Comparison of ENCODE assay signal across 1 cellular context in the genomic region with DNA sequence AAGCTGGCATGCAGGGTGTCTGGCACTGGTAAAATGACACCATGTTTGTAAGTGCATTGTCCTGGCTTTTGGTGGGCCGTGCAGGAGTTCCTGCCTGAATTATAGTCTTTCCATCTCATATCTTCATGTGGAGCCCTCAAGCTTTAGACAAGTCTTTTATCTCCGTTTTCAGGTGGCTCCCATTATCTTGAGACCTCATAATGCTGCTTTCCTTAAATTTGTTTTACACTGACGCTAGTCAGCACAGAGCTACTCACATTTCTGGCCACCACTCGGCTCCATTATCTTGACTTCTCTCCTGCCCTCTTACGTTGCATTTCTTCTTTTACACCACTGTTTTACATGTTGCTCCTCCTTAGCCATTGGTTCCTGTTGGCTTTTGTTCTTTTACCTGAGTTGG.
TF ChIP-seq lines count a peak whose summit lies in the region.

No MANE protein-coding gene starts in this region.

TF ChIP-seq in K562, 482 proteins besides CTCF, POLR2A, EP300 and RAD21 (continued from another document):
- TF ChIP-seq, protein P1, sequence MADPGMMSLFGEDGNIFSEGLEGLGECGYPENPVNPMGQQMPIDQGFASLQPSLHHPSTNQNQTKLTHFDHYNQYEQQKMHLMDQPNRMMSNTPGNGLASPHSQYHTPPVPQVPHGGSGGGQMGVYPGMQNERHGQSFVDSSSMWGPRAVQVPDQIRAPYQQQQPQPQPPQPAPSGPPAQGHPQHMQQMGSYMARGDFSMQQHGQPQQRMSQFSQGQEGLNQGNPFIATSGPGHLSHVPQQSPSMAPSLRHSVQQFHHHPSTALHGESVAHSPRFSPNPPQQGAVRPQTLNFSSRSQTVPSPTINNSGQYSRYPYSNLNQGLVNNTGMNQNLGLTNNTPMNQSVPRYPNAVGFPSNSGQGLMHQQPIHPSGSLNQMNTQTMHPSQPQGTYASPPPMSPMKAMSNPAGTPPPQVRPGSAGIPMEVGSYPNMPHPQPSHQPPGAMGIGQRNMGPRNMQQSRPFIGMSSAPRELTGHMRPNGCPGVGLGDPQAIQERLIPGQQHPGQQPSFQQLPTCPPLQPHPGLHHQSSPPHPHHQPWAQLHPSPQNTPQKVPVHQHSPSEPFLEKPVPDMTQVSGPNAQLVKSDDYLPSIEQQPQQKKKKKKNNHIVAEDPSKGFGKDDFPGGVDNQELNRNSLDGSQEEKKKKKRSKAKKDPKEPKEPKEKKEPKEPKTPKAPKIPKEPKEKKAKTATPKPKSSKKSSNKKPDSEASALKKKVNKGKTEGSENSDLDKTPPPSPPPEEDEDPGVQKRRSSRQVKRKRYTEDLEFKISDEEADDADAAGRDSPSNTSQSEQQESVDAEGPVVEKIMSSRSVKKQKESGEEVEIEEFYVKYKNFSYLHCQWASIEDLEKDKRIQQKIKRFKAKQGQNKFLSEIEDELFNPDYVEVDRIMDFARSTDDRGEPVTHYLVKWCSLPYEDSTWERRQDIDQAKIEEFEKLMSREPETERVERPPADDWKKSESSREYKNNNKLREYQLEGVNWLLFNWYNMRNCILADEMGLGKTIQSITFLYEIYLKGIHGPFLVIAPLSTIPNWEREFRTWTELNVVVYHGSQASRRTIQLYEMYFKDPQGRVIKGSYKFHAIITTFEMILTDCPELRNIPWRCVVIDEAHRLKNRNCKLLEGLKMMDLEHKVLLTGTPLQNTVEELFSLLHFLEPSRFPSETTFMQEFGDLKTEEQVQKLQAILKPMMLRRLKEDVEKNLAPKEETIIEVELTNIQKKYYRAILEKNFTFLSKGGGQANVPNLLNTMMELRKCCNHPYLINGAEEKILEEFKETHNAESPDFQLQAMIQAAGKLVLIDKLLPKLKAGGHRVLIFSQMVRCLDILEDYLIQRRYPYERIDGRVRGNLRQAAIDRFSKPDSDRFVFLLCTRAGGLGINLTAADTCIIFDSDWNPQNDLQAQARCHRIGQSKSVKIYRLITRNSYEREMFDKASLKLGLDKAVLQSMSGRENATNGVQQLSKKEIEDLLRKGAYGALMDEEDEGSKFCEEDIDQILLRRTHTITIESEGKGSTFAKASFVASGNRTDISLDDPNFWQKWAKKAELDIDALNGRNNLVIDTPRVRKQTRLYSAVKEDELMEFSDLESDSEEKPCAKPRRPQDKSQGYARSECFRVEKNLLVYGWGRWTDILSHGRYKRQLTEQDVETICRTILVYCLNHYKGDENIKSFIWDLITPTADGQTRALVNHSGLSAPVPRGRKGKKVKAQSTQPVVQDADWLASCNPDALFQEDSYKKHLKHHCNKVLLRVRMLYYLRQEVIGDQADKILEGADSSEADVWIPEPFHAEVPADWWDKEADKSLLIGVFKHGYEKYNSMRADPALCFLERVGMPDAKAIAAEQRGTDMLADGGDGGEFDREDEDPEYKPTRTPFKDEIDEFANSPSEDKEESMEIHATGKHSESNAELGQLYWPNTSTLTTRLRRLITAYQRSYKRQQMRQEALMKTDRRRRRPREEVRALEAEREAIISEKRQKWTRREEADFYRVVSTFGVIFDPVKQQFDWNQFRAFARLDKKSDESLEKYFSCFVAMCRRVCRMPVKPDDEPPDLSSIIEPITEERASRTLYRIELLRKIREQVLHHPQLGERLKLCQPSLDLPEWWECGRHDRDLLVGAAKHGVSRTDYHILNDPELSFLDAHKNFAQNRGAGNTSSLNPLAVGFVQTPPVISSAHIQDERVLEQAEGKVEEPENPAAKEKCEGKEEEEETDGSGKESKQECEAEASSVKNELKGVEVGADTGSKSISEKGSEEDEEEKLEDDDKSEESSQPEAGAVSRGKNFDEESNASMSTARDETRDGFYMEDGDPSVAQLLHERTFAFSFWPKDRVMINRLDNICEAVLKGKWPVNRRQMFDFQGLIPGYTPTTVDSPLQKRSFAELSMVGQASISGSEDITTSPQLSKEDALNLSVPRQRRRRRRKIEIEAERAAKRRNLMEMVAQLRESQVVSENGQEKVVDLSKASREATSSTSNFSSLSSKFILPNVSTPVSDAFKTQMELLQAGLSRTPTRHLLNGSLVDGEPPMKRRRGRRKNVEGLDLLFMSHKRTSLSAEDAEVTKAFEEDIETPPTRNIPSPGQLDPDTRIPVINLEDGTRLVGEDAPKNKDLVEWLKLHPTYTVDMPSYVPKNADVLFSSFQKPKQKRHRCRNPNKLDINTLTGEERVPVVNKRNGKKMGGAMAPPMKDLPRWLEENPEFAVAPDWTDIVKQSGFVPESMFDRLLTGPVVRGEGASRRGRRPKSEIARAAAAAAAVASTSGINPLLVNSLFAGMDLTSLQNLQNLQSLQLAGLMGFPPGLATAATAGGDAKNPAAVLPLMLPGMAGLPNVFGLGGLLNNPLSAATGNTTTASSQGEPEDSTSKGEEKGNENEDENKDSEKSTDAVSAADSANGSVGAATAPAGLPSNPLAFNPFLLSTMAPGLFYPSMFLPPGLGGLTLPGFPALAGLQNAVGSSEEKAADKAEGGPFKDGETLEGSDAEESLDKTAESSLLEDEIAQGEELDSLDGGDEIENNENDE (IDR thresholded peaks at IDR 0.05; ENCODE audit: low read depth, low read length) = no peak
- no peak for TF ChIP-seq TOE1 (IDR thresholded peaks at IDR 0.05; ENCODE audit: borderline replicate concordance)
- TF ChIP-seq TOE1 (CRISPR knock-in tag; IDR thresholded peaks at IDR 0.05; ENCODE audit: borderline replicate concordance, low read depth) = no peak
- TF ChIP-seq MEIS2 (IDR thresholded peaks at IDR 0.05; ENCODE audit: partially characterized antibody) = peak; percentile 34
- no peak for TF ChIP-seq C11orf30 (IDR thresholded peaks at IDR 0.05; ENCODE audit: low read depth)
- peak; percentile 86 for TF ChIP-seq ARID1B (IDR thresholded peaks at IDR 0.05)
- TF ChIP-seq HDAC1 (IDR thresholded peaks at IDR 0.05) = peak in 1 of 2 experiments; percentile 31; a peak in 2 of 4 replicates
TF ChIP-seq in K562: peak in this region for 34.
